In the genomic region with DNA sequence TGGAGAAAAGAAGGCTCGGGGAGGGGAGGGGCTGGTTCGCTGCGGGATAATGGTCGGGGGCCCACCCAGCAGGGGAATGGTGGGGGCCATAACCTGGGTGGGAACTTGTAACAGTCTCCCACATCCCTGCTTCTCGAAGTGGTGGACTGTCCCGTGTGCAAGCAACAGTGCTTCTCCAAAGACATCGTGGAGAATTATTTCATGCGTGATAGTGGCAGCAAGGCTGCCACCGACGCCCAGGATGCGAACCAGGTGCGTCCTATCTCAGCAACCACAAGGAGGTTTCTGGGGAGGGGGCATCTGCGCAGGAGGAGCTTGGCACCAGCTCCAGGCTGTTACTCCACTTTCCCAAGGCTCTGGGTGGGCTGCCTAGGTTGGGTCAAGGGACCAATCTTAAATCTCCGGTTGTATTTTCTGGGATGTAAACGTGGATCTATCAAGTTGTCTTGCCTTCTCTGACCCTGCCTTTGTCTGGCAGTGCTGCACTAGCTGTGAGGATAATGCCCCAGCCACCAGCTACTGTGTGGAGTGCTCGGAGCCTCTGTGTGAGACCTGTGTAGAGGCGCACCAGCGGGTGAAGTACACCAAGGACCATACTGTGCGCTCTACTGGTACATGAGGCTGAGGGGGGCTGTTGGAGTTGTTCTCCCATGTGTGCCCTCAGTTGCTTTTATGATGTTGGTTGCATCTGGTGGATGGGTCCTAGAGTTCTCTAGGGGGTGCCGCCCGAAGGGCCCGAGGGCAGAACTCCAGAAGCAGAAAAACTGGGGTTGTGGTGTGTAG, we compare ENCODE assay signal across 8 cellular contexts. TPM values are rescaled to one million over a fixed set of nuclear protein-coding genes. Genes with fewer than 3 reads are reported as not detected.
DNase-seq lines count a peak whose midpoint lies in the region; TF ChIP-seq lines count a peak whose summit lies in the region.

No MANE protein-coding gene starts in this region.

- peaks cover 17% of the 10 kb centered on the region for H3K4me1 ChIP-seq in Karpas-422 (ENCODE audit: low read length)
- H3K4me1 ChIP-seq in colonic mucosa = peaks cover 13% of the 10 kb centered on the region
- peaks cover 6 to 23% of the 10 kb centered on the region in 2 donors for H3K4me1 ChIP-seq in muscle layer of duodenum (ENCODE audit: control insufficient read depth in 1 of 2, insufficient read depth in 2 of 2, low read length in 2 of 2)

- H3K9me3 ChIP-seq in Karpas-422 (ENCODE audit: low read length) = no peaks in the 10 kb centered on the region
- H3K9me3 ChIP-seq in colonic mucosa = no peaks in the 10 kb centered on the region
- no peaks in the 10 kb centered on the region for H3K9me3 ChIP-seq in muscle layer of duodenum (ENCODE audit: control insufficient read depth in 1 of 2, low read length in 2 of 2)

- H3K9me2 ChIP-seq in Karpas-422 (replicated peaks; ENCODE audit: insufficient read depth, low read length) = no peaks in the 10 kb centered on the region

- H3K4me2 ChIP-seq in Karpas-422 (ENCODE audit: low read depth, low read length, poor library complexity, severe bottlenecking) = peak overlapping the region; percentile 88

- H3K36me3 ChIP-seq in Karpas-422 (ENCODE audit: insufficient read depth, low read length) = peaks cover 21% of the 10 kb centered on the region
- peaks cover 28% of the 10 kb centered on the region for H3K36me3 ChIP-seq in colonic mucosa
- peaks cover 33 to 38% of the 10 kb centered on the region in 2 donors for H3K36me3 ChIP-seq in muscle layer of duodenum (ENCODE audit: control insufficient read depth in 1 of 2, insufficient read depth in 2 of 2, low read length in 2 of 2)

- H3K9ac ChIP-seq in Karpas-422 (ENCODE audit: low read length) (peak overlapping the region; percentile 94), colonic mucosa (ENCODE audit: low read depth in 2 of 2, low read length in 2 of 2) (peak overlapping the region; percentile 75 to 92)

- no peak overlapping the region for H2AFZ ChIP-seq in Karpas-422 (ENCODE audit: low read length)

- POLR2A ChIA-PET in AG04449 (lab: Yijun Ruan, JAX) = interaction anchor here (0.9 to 3.9 kb wide), 4 partner anchors 9 to 26 kb away, joined by 4 to 81 read pairs (median 21); a partner anchor contains a TSS

- H4K20me1 ChIP-seq in Karpas-422 (ENCODE audit: insufficient read depth, low read depth, low read length) = peaks cover 27% of the 10 kb centered on the region

- CTCF ChIA-PET in AG04449 (lab: Yijun Ruan, JAX) = interaction anchor here (3.1 to 3.8 kb wide), 2 partner anchors 9 to 26 kb away, joined by 22 to 42 read pairs; a partner anchor contains a TSS

- H3K79me2 ChIP-seq in Karpas-422 (ENCODE audit: low read length) = peaks cover 27% of the 10 kb centered on the region

- no peak for DNase-seq in AG04449 (ENCODE audit: low read depth, low spot score)
- DNase-seq in Karpas-422 = no peak
- DNase-seq in colonic mucosa = no peak
- DNase-seq in head of caudate nucleus = no peak
- DNase-seq in NCI-H82 (lab: John Stamatoyannopoulos, UW) = no peak
- DNase-seq in mucosa of gallbladder (ENCODE audit: low spot score) = no peak
- no peak for DNase-seq in GM03348 (ENCODE audit: low spot score)

- TF ChIP-seq CTCF in AG04449 (IDR thresholded peaks at IDR 0.05; ENCODE audit: insufficient read depth, low read length, missing control alignments) = no peak
- TF ChIP-seq CTCF in colonic mucosa (IDR thresholded peaks at IDR 0.05) = no peak

- H3K27me3 ChIP-seq in Karpas-422 (ENCODE audit: low read length) (no peaks in the 10 kb centered on the region), colonic mucosa (no peaks in the 10 kb centered on the region), muscle layer of duodenum (ENCODE audit: low read depth, low read length) (no peaks in the 10 kb centered on the region)

- H3K27ac ChIP-seq in Karpas-422 (ENCODE audit: low read length) = peak overlapping the region; percentile 68
- H3K27ac ChIP-seq in colonic mucosa = no peak overlapping the region
- peak overlapping the region; percentile 6 for H3K27ac ChIP-seq in muscle layer of duodenum (ENCODE audit: low read length)

- peak overlapping the region; percentile 84 for H3K4me3 ChIP-seq in AG04449 (ENCODE audit: low read depth, low read length)
- peak overlapping the region; percentile 88 for H3K4me3 ChIP-seq in Karpas-422 (ENCODE audit: low read length)
- peak overlapping the region; percentile 90 for H3K4me3 ChIP-seq in colonic mucosa
- H3K4me3 ChIP-seq in muscle layer of duodenum (ENCODE audit: low read depth in 1 of 2, low read length in 2 of 2) = peak overlapping the region; percentile 88 to 91

- intact Hi-C loops in colonic mucosa (cut with DNase I) (no loop called here), head of caudate nucleus (cut with DNase I) (no loop called here)

RNA-seq across cellular contexts. Expression of a gene that starts 1.6 kb away (rescaled TPM):
- total RNA-seq in Karpas-422 (2014; rRNA removed; shearing (Covaris generic); ENCODE audit: low replicate concordance) = 142 and 257 TPM in 2 replicates
- total RNA-seq in colonic mucosa (100 to 1,000 TPM; 205 to 412 TPM), mucosa of gallbladder (286 TPM)

RNA-seq across cellular contexts. Expression of a gene that starts 9.4 kb away (rescaled TPM):
- 54.2 and 85.9 TPM in 2 replicates for total RNA-seq in Karpas-422 (2014; rRNA removed; shearing (Covaris generic); ENCODE audit: low replicate concordance)
- total RNA-seq in colonic mucosa (100 to 1,000 TPM; 176 to 183 TPM), mucosa of gallbladder (154 TPM)

RNA-seq across cellular contexts. Expression of a gene that starts 12.9 kb away (rescaled TPM):
- 33.4 and 90.6 TPM in 2 replicates for total RNA-seq in Karpas-422 (2014; rRNA removed; shearing (Covaris generic); ENCODE audit: low replicate concordance)
- total RNA-seq in colonic mucosa (10 to 100 TPM; 63.0 to 79.4 TPM), mucosa of gallbladder (64.0 TPM)

RNA-seq across cellular contexts. Expression of a gene that starts 25.9 kb away (rescaled TPM):
- total RNA-seq in Karpas-422 (2014; rRNA removed; shearing (Covaris generic); ENCODE audit: low replicate concordance) = 2.0 and 4.7 TPM in 2 replicates
- total RNA-seq in colonic mucosa (10 to 100 TPM; 13.5 to 20.2 TPM), mucosa of gallbladder (22.8 TPM)

RNA-seq across cellular contexts. Expression of a gene that starts 27.7 kb away (rescaled TPM):
- total RNA-seq in Karpas-422 (2014; rRNA removed; shearing (Covaris generic); ENCODE audit: low replicate concordance) = 13.3 and 20.1 TPM in 2 replicates
- total RNA-seq in colonic mucosa (10 to 100 TPM; 19.3 to 39.2 TPM), mucosa of gallbladder (67.6 TPM)
